ENCODE assay signal across 8 cellular contexts in the genomic region with DNA sequence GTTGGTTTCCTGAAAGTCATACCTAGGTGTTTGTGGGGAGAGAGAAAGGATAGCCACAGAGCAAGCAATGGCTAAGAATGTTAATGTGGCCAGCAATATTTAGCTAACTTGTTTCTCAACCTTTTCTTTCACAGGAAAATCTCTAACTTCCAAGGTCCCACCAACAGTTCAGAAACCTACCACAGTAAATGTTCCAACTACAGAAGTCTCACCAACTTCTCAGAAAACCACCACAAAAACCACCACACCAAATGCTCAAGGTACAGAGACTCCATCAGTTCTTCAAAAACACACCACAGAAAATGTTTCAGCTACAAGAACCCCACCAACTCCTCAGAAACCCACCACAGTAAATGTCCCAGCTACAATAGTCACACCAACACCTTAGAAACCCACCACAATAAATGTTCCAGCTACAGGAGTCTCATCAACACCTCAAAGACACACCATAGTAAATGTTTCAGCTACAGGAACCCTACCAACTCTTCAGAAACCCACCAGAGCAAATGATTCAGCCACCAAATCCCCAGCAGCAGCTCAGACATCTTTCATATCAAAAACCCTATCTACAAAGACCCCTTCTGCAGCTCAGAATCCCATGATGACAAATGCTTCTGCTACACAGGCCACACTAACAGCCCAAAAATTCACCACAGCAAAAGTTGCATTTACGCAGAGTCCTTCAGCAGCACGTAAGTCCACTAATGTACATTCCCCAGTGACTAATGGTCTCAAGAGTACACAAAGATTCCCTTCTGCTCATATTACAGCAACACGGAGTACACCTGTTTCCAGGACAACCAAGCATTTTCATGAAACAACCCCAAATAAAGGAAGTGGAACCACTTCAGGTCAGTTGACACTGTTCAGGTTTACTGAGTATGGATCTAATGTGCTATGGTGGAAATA. TPM values are rescaled to one million over a fixed set of nuclear protein-coding genes. Genes with fewer than 3 reads are reported as not detected.
DNase-seq lines count a peak whose midpoint lies in the region; ATAC-seq and TF ChIP-seq lines count a peak whose summit lies in the region.

No MANE protein-coding gene starts in this region.

- WGBS in lower leg skin, 2 donors, result 56 to 66% methylated on average over 3 of the region's 3 CpGs

- ATAC-seq in HG02852 (IDR thresholded peaks at IDR 0.05; ENCODE audit: unreplicated experiment), result peak; percentile 77
- ATAC-seq in stimulated activated naive B cell treated with anti-CD40 and anti-IgM and Interleukin-4, amounts not matched to agents 10 μg/mL and 1 μg/mL and 100 μg/mL, for 72 hours (replicated peaks), result peak; percentile 85 to 87

- peaks cover 65% of the 10 kb centered on the region for H3K4me1 Mint-ChIP-seq in activated CD4-positive, alpha-beta T cell treated with anti-CD3 and anti-CD28 coated beads, Interleukin-2, amount 10 ng/mL, durations not matched to agents 24 days and 14 days
- peaks cover 46 to 65% of the 10 kb centered on the region in 2 donors for H3K4me1 Mint-ChIP-seq in stimulated activated naive B cell treated with anti-CD40 and anti-IgM and Interleukin-4, amounts not matched to agents 10 μg/mL and 1 μg/mL and 100 μg/mL, for 72 hours

- H3K4me3 ChIP-seq in lower leg skin (ENCODE audit: low read depth, poor library complexity, severe bottlenecking), result no peak overlapping the region

- no peak for TF ChIP-seq POLR2A in lower leg skin (IDR thresholded peaks at IDR 0.05)

- no peaks in the 10 kb centered on the region for H3K27me3 Mint-ChIP-seq in activated CD4-positive, alpha-beta T cell treated with anti-CD3 and anti-CD28 coated beads, Interleukin-2, amount 10 ng/mL, durations not matched to agents 24 days and 14 days
- no peaks in the 10 kb centered on the region for H3K27me3 Mint-ChIP-seq in stimulated activated naive B cell treated with anti-CD40 and anti-IgM and Interleukin-4, amounts not matched to agents 10 μg/mL and 1 μg/mL and 100 μg/mL, for 72 hours

- H3K27ac Mint-ChIP-seq in activated CD4-positive, alpha-beta T cell treated with anti-CD3 and anti-CD28 coated beads, Interleukin-2, amount 10 ng/mL, durations not matched to agents 24 days and 14 days, result peak overlapping the region; percentile 95
- H3K27ac Mint-ChIP-seq in stimulated activated naive B cell treated with anti-CD40 and anti-IgM and Interleukin-4, amounts not matched to agents 10 μg/mL and 1 μg/mL and 100 μg/mL, for 72 hours, result peak overlapping the region; percentile 99

- TF ChIP-seq CTCF in lower leg skin (IDR thresholded peaks at IDR 0.05), result no peak

- H3K9me3 Mint-ChIP-seq in activated CD4-positive, alpha-beta T cell treated with anti-CD3 and anti-CD28 coated beads, Interleukin-2, amount 10 ng/mL, durations not matched to agents 24 days and 14 days, result peaks cover 32% of the 10 kb centered on the region
- peaks cover 5 to 9% of the 10 kb centered on the region in 2 donors for H3K9me3 Mint-ChIP-seq in stimulated activated naive B cell treated with anti-CD40 and anti-IgM and Interleukin-4, amounts not matched to agents 10 μg/mL and 1 μg/mL and 100 μg/mL, for 72 hours

- DNase-seq in activated CD4-positive, alpha-beta T cell treated with anti-CD3 and anti-CD28 coated beads, Interleukin-2, amount 10 ng/mL, durations not matched to agents 24 days and 14 days, result peak; percentile 90
- no peak for DNase-seq in activated CD4-positive, alpha-beta T cell treated with anti-CD3 and anti-CD28 coated beads for 1 hour
- DNase-seq in NOMO-1 treated with DMSO at 0.1 percent for 48 hours (lab: John Stamatoyannopoulos, UW; ENCODE audit: unreplicated experiment), result peak; percentile 67
- DNase-seq in dermis blood vessel endothelial cell, result peak; percentile 43
- DNase-seq in stimulated activated naive B cell treated with anti-CD40 and anti-IgM and Interleukin-4, amounts not matched to agents 10 μg/mL and 1 μg/mL and 100 μg/mL, for 72 hours, result peak; percentile 68
- no peak for DNase-seq in T1000 (lab: John Stamatoyannopoulos, UW)
- no peak for DNase-seq in lower leg skin (ENCODE audit: low spot score in 2 of 2)

- peaks cover 85% of the 10 kb centered on the region for H3K36me3 Mint-ChIP-seq in activated CD4-positive, alpha-beta T cell treated with anti-CD3 and anti-CD28 coated beads, Interleukin-2, amount 10 ng/mL, durations not matched to agents 24 days and 14 days (ENCODE audit: low read depth)
- H3K36me3 Mint-ChIP-seq in stimulated activated naive B cell treated with anti-CD40 and anti-IgM and Interleukin-4, amounts not matched to agents 10 μg/mL and 1 μg/mL and 100 μg/mL, for 72 hours, result peaks cover 42 to 66% of the 10 kb centered on the region in 2 donors

- peak overlapping the region; percentile 71 for H3K4me3 Mint-ChIP-seq in activated CD4-positive, alpha-beta T cell treated with anti-CD3 and anti-CD28 coated beads, Interleukin-2, amount 10 ng/mL, durations not matched to agents 24 days and 14 days
- peak overlapping the region; percentile 63 to 69 for H3K4me3 Mint-ChIP-seq in stimulated activated naive B cell treated with anti-CD40 and anti-IgM and Interleukin-4, amounts not matched to agents 10 μg/mL and 1 μg/mL and 100 μg/mL, for 72 hours

- intact Hi-C loops in activated CD4-positive, alpha-beta T cell treated with anti-CD3 and anti-CD28 coated beads, Interleukin-2, amount 10 ng/mL, durations not matched to agents 24 days and 14 days (cut with micrococcal nuclease), result loop anchor here (1.0 to 5.0 kb wide), 12 partner anchors 8 to 534 kb away; a partner anchor contains a TSS
- intact Hi-C loops in lower leg skin (cut with DNase I; ENCODE audit: low total_unique reads), result no loop called here

RNA-seq across cellular contexts. Expression of a gene that starts 15.3 kb away (rescaled TPM):
- total RNA-seq in activated CD4-positive, alpha-beta T cell treated with anti-CD3 and anti-CD28 coated beads, Interleukin-2, amount 10 ng/mL, durations not matched to agents 24 days and 14 days, result 133 and 142 TPM in 2 replicates
- total RNA-seq in dermis blood vessel endothelial cell (87.5 and 130 TPM in 2 replicates), lower leg skin (100 to 1,000 TPM; 153 to 260 (median 238) TPM)

Comparison
In these comparisons a context has a peak if more than half of its experiments do, and no peak if none do; other contexts are left out.
1. DNase-seq: peak in activated CD4-positive, alpha-beta T cell treated with anti-CD3 and anti-CD28 coated beads, Interleukin-2, amount 10 ng/mL, durations not matched to agents 24 days and 14 days (single experiment), NOMO-1 treated with DMSO at 0.1 percent for 48 hours (single experiment), dermis blood vessel endothelial cell (single experiment) and stimulated activated naive B cell treated with anti-CD40 and anti-IgM and Interleukin-4, amounts not matched to agents 10 μg/mL and 1 μg/mL and 100 μg/mL, for 72 hours (single experiment); none in activated CD4-positive, alpha-beta T cell treated with anti-CD3 and anti-CD28 coated beads for 1 hour (single experiment), T1000 (single experiment) and lower leg skin (0 of 2).